33 cellular contexts compared by ENCODE assay signal in genomic region chr2:53438692-53439091, GRCh38.
"Had no signal": no experiment of that assay in that cellular context is flagged by ENCODE, and none has a peak within 500 bp of the region (broad histone marks: within the 10 kb centered on the region; RNA-seq: fewer than 3 reads in every experiment).

No MANE protein-coding gene starts in this region.

- H3K4me3 Mint-ChIP-seq: activated B cell treated with CpG ODN at 0.5 μM for 24 hours; activated CD4-positive, alpha-beta memory T cell treated with anti-CD3 and anti-CD28 coated beads, Interleukin-2, amount 10 ng/mL, durations not matched to agents 7 days and 5 days; activated CD4-positive, alpha-beta T cell treated with anti-CD3 and anti-CD28 coated beads, Interleukin-2, amount 10 ng/mL, durations not matched to agents 24 days and 14 days; activated naive CD4-positive, alpha-beta T cell treated with anti-CD3 and anti-CD28 coated beads for 36 hours; activated naive CD8-positive, alpha-beta T cell treated with anti-CD3 and anti-CD28 coated beads for 36 hours; activated T-cell treated with anti-CD3 and anti-CD28 coated beads, Interleukin-2, amount 50 U/mL, for 4 hours; activated T-cell treated with anti-CD3 and anti-CD28 coated beads, Interleukin-2, amount 50 U/mL, for 72 hours; activated T-helper 1 cell treated with anti-CD3 and anti-CD28 coated beads, Interleukin-12 subunit alpha, Interleukin-12 subunit beta, Interleukin-2, Interleukin-4 antibody, amounts not matched to agents 30 ng/mL and 10 ng/mL and 1 ng/mL, durations not matched to agents 14 hours and 24 hours and 36 hours; activated T-helper 17 cell treated with anti-CD3 and anti-CD28 coated beads, Interleukin-2, amount 50 U/mL, for 72 hours; T-helper 1 cell treated with Interleukin-12 subunit alpha and Interleukin-12 subunit beta and Interleukin-4 antibody, amounts not matched to agents 30 μg/mL and 1 μg/mL, for 36 hours; T-helper 2 cell treated with Interferon-gamma antibody and Interleukin-4, amounts not matched to agents 5 μg/mL and 100 μg/mL, for 36 hours had no signal

- H3K36me3 ChIP-seq: adrenal gland, brain microvascular endothelial cell, breast epithelium had no signal

- H3K27ac Mint-ChIP-seq: activated B cell treated with CpG ODN at 0.5 μM for 24 hours; activated CD4-positive, alpha-beta memory T cell treated with anti-CD3 and anti-CD28 coated beads, Interleukin-2, amount 10 ng/mL, durations not matched to agents 7 days and 5 days; activated CD4-positive, alpha-beta T cell treated with anti-CD3 and anti-CD28 coated beads, Interleukin-2, amount 10 ng/mL, durations not matched to agents 24 days and 14 days; activated naive CD4-positive, alpha-beta T cell treated with anti-CD3 and anti-CD28 coated beads for 36 hours; activated naive CD4-positive, alpha-beta T cell treated with anti-CD3 and anti-CD28 coated beads, Interleukin-2, amount 50 U/mL, for 72 hours; activated naive CD8-positive, alpha-beta T cell treated with anti-CD3 and anti-CD28 coated beads for 36 hours; activated T-cell treated with anti-CD3 and anti-CD28 coated beads, Interleukin-2, amount 50 U/mL, for 72 hours; activated T-helper 1 cell treated with anti-CD3 and anti-CD28 coated beads, Interleukin-12 subunit alpha, Interleukin-12 subunit beta, Interleukin-2, Interleukin-4 antibody, amounts not matched to agents 30 ng/mL and 10 ng/mL and 1 ng/mL, durations not matched to agents 14 hours and 24 hours and 36 hours; activated T-helper 17 cell treated with anti-CD3 and anti-CD28 coated beads, Interleukin-2, amount 50 U/mL, for 72 hours; T-helper 1 cell treated with Interleukin-12 subunit alpha and Interleukin-12 subunit beta and Interleukin-4 antibody, amounts not matched to agents 30 μg/mL and 1 μg/mL, for 36 hours; T-helper 2 cell treated with Interferon-gamma antibody and Interleukin-4, amounts not matched to agents 5 μg/mL and 100 μg/mL, for 36 hours had no signal

- H3K4me1 ChIP-seq: adrenal gland, breast epithelium had no signal

- H3K27me3 ChIP-seq: adrenal gland, body of pancreas, brain microvascular endothelial cell, breast epithelium had no signal

- H3K4me3 ChIP-seq: adrenal gland, body of pancreas, breast epithelium had no signal

- H3K9me3 Mint-ChIP-seq: activated B cell treated with CpG ODN at 0.5 μM for 24 hours; activated CD4-positive, alpha-beta memory T cell treated with anti-CD3 and anti-CD28 coated beads, Interleukin-2, amount 10 ng/mL, durations not matched to agents 7 days and 5 days; activated CD4-positive, alpha-beta T cell treated with anti-CD3 and anti-CD28 coated beads, Interleukin-2, amount 10 ng/mL, durations not matched to agents 24 days and 14 days; activated naive CD4-positive, alpha-beta T cell treated with anti-CD3 and anti-CD28 coated beads for 36 hours; activated naive CD4-positive, alpha-beta T cell treated with anti-CD3 and anti-CD28 coated beads, Interleukin-2, amount 50 U/mL, for 72 hours; activated naive CD8-positive, alpha-beta T cell treated with anti-CD3 and anti-CD28 coated beads for 36 hours; activated T-cell treated with anti-CD3 and anti-CD28 coated beads, Interleukin-2, amount 50 U/mL, for 4 hours; activated T-cell treated with anti-CD3 and anti-CD28 coated beads, Interleukin-2, amount 50 U/mL, for 72 hours; activated T-helper 1 cell treated with anti-CD3 and anti-CD28 coated beads, Interleukin-12 subunit alpha, Interleukin-12 subunit beta, Interleukin-2, Interleukin-4 antibody, amounts not matched to agents 30 ng/mL and 10 ng/mL and 1 ng/mL, durations not matched to agents 14 hours and 24 hours and 36 hours; activated T-helper 17 cell treated with anti-CD3 and anti-CD28 coated beads, Interleukin-2, amount 50 U/mL, for 72 hours; T-helper 1 cell treated with Interleukin-12 subunit alpha and Interleukin-12 subunit beta and Interleukin-4 antibody, amounts not matched to agents 30 μg/mL and 1 μg/mL, for 36 hours; T-helper 2 cell treated with Interferon-gamma antibody and Interleukin-4, amounts not matched to agents 5 μg/mL and 100 μg/mL, for 36 hours had no signal

- DNase-seq: activated B cell treated with CpG ODN at 0.5 μM for 24 hours; activated CD4-positive, alpha-beta memory T cell treated with anti-CD3 and anti-CD28 coated beads, Interleukin-2, amount 10 ng/mL, durations not matched to agents 7 days and 5 days; activated CD4-positive, alpha-beta T cell treated with anti-CD3 and anti-CD28 coated beads for 4 hours; activated CD4-positive, alpha-beta T cell treated with anti-CD3 and anti-CD28 coated beads, Interleukin-2, amount 10 ng/mL, durations not matched to agents 24 days and 14 days; activated CD4-positive, alpha-beta T cell treated with anti-CD3 and anti-CD28 coated beads, Interleukin-2, amount 50 U/mL, for 48 hours; activated CD4-positive, CD25-positive, alpha-beta regulatory T cell treated with anti-CD3 and anti-CD28 coated beads, Interleukin-2, amount 50 U/mL, for 72 hours; activated CD8-positive, alpha-beta memory T cell treated with anti-CD3 and anti-CD28 coated beads, Interleukin-2, amount 50 U/mL, for 4 hours; activated effector memory CD4-positive, alpha-beta T cell treated with anti-CD3 and anti-CD28 coated beads, Interleukin-2, amount 50 U/mL, for 16 hours; activated gamma-delta T cell treated with Interleukin-2 at 50 U/mL for 16 hours; activated naive CD4-positive, alpha-beta T cell; activated naive CD4-positive, alpha-beta T cell treated with anti-CD3 and anti-CD28 coated beads for 36 hours; activated naive CD4-positive, alpha-beta T cell treated with anti-CD3 and anti-CD28 coated beads, Interleukin-2, amount 50 U/mL, for 16 hours; activated naive CD8-positive, alpha-beta T cell treated with anti-CD3 and anti-CD28 coated beads for 36 hours; activated T-cell treated with anti-CD3 and anti-CD28 coated beads for 4 hours; activated T-cell treated with anti-CD3 and anti-CD28 coated beads, Interleukin-2, amount 50 U/mL, for 1 hour; activated T-cell treated with anti-CD3 and anti-CD28 coated beads, Interleukin-2, amount 50 U/mL, for 4 hours; activated T-cell treated with anti-CD3 and anti-CD28 coated beads, Interleukin-2, amount 50 U/mL, for 72 hours; adrenal gland; amniotic stem cell; aorta; brain microvascular endothelial cell; central memory CD4-positive, alpha-beta T cell; T-helper 1 cell; T-helper 2 cell; T-helper 9 cell had no signal

- H3K27ac ChIP-seq: adrenal gland, body of pancreas, brain microvascular endothelial cell, breast epithelium, VCaP had no signal

- H3K4me1 Mint-ChIP-seq: activated B cell treated with CpG ODN at 0.5 μM for 24 hours; activated CD4-positive, alpha-beta memory T cell treated with anti-CD3 and anti-CD28 coated beads, Interleukin-2, amount 10 ng/mL, durations not matched to agents 7 days and 5 days; activated CD4-positive, alpha-beta T cell treated with anti-CD3 and anti-CD28 coated beads, Interleukin-2, amount 10 ng/mL, durations not matched to agents 24 days and 14 days; activated naive CD8-positive, alpha-beta T cell treated with anti-CD3 and anti-CD28 coated beads for 36 hours; activated T-helper 17 cell treated with anti-CD3 and anti-CD28 coated beads, Interleukin-2, amount 50 U/mL, for 72 hours had no signal

- H3K27me3 Mint-ChIP-seq: activated B cell treated with CpG ODN at 0.5 μM for 24 hours had no signal

- ATAC-seq: activated naive CD4-positive, alpha-beta T cell treated with anti-CD3 and anti-CD28 coated beads, Interleukin-2, amount 50 U/mL, for 72 hours; activated T-cell treated with anti-CD3 and anti-CD28 coated beads, Interleukin-2, amount 50 U/mL, for 4 hours; activated T-cell treated with anti-CD3 and anti-CD28 coated beads, Interleukin-2, amount 50 U/mL, for 72 hours; activated T-helper 17 cell treated with anti-CD3 and anti-CD28 coated beads, Interleukin-2, amount 50 U/mL, for 72 hours; body of pancreas had no signal

- H3K9me3 ChIP-seq: adrenal gland, body of pancreas, breast epithelium had no signal

- H3K36me3 Mint-ChIP-seq: activated naive CD4-positive, alpha-beta T cell treated with anti-CD3 and anti-CD28 coated beads, Interleukin-2, amount 50 U/mL, for 72 hours; activated naive CD8-positive, alpha-beta T cell treated with anti-CD3 and anti-CD28 coated beads for 36 hours had no signal
